Comparison of ENCODE assay signal across 8 cellular contexts in genomic region chr5:95283761-95284511, GRCh38. TPM values are rescaled to one million over a fixed set of nuclear protein-coding genes. Genes with fewer than 3 reads are reported as not detected.
DNase-seq lines count a peak whose midpoint lies in the region; ATAC-seq and TF ChIP-seq lines count a peak whose summit lies in the region.

No MANE protein-coding gene starts in this region.

- peak overlapping the region; percentile 20 for H3K4me2 ChIP-seq in SU-DHL-6 (ENCODE audit: low read depth, low read length, poor library complexity, severe bottlenecking)

- H3K9me2 ChIP-seq in SU-DHL-6 (replicated peaks; ENCODE audit: insufficient read depth, low read length): no peaks in the 10 kb centered on the region

- H3K36me3 ChIP-seq in SU-DHL-6 (ENCODE audit: low read length) (no peaks in the 10 kb centered on the region), upper lobe of left lung (no peaks in the 10 kb centered on the region)
- no peaks in the 10 kb centered on the region for H3K36me3 ChIP-seq in effector memory CD4-positive, alpha-beta T cell (ENCODE audit: control insufficient read depth, insufficient read depth, low read length)

- no peaks in the 10 kb centered on the region for H4K20me1 ChIP-seq in SU-DHL-6 (ENCODE audit: low read depth, low read length)

- 0 to 2% methylated on average over 5 to 51 of the region's 80 CpGs for WGBS in upper lobe of left lung, 2 donors

- ATAC-seq in GM19397 (IDR thresholded peaks at IDR 0.05; ENCODE audit: unreplicated experiment) (peak; percentile 51), upper lobe of left lung (ENCODE audit: low FRiP score in 2 of 2) (peak; percentile 67 to 76)

- DNase-seq in DMS79 (lab: John Stamatoyannopoulos, UW) (peak; percentile 1), HL-60 (ENCODE audit: low read depth in 1 of 2, low spot score in 1 of 2) (peak in 1 of 2 experiments; percentile 14), midbrain (lab: John Stamatoyannopoulos, UW) (peak; percentile 16), upper lobe of left lung (peak; percentile 56 to 90), NCI-H446 treated with DMSO at 0.1 percent for 48 hours (lab: John Stamatoyannopoulos, UW) (no peak)
- DNase-seq in effector memory CD4-positive, alpha-beta T cell: no peak

- TF ChIP-seq CTCF in HL-60 (IDR thresholded peaks at IDR 0.05; ENCODE audit: insufficient read depth, low read length) (no peak), SU-DHL-6 (IDR thresholded peaks at IDR 0.05; ENCODE audit: insufficient read depth, low read length, poor library complexity, severe bottlenecking) (no peak), upper lobe of left lung (IDR thresholded peaks at IDR 0.05) (peak in 2 of 6 experiments; percentile 38 to 43)

- H3K27ac ChIP-seq in HL-60 (replicated peaks): no peak overlapping the region
- no peak overlapping the region for H3K27ac ChIP-seq in SU-DHL-6 (ENCODE audit: low read depth, low read length)
- H3K27ac ChIP-seq in effector memory CD4-positive, alpha-beta T cell (ENCODE audit: insufficient read depth, low read length, poor library complexity, severe bottlenecking): no peak overlapping the region
- H3K27ac ChIP-seq in upper lobe of left lung: peak overlapping the region in 1 of 4 donors; percentile 32

- no peaks in the 10 kb centered on the region for H3F3A ChIP-seq in SU-DHL-6 (ENCODE audit: insufficient read depth)

- peak overlapping the region; percentile 57 for H3K4me3 ChIP-seq in HL-60 (replicated peaks; ENCODE audit: insufficient read depth, low read length)
- peak overlapping the region; percentile 10 for H3K4me3 ChIP-seq in SU-DHL-6 (ENCODE audit: insufficient read depth, low read length, poor library complexity, severe bottlenecking)
- peak overlapping the region; percentile 52 for H3K4me3 ChIP-seq in effector memory CD4-positive, alpha-beta T cell (ENCODE audit: insufficient read depth, low read depth, low read length, poor library complexity, severe bottlenecking)
- H3K4me3 ChIP-seq in upper lobe of left lung: peak overlapping the region; percentile 45 to 65 (median 60)

- H3K9me3 ChIP-seq in SU-DHL-6 (ENCODE audit: insufficient read depth, low read length) (no peaks in the 10 kb centered on the region), upper lobe of left lung (no peaks in the 10 kb centered on the region)
- no peaks in the 10 kb centered on the region for H3K9me3 ChIP-seq in effector memory CD4-positive, alpha-beta T cell (ENCODE audit: control insufficient read depth, low read length)

- no peak overlapping the region for H2AFZ ChIP-seq in SU-DHL-6 (ENCODE audit: low read depth, low read length, severe bottlenecking)

- no peaks in the 10 kb centered on the region for H3K79me2 ChIP-seq in SU-DHL-6 (ENCODE audit: insufficient read depth, low read length)

- peaks cover 11% of the 10 kb centered on the region for H3K27me3 ChIP-seq in HL-60 (ENCODE audit: insufficient read depth, poor library complexity, severe bottlenecking)
- no peaks in the 10 kb centered on the region for H3K27me3 ChIP-seq in SU-DHL-6 (ENCODE audit: low read length)
- peaks cover 21% of the 10 kb centered on the region for H3K27me3 ChIP-seq in effector memory CD4-positive, alpha-beta T cell (replicated peaks; ENCODE audit: control insufficient read depth, insufficient read depth, low read length, poor library complexity, severe bottlenecking)
- peaks cover 0 to 31% (median 10%) of the 10 kb centered on the region in 4 donors for H3K27me3 ChIP-seq in upper lobe of left lung

- no peak overlapping the region for H3K9ac ChIP-seq in SU-DHL-6 (ENCODE audit: low read length)

- peaks cover 10% of the 10 kb centered on the region for H3K4me1 ChIP-seq in effector memory CD4-positive, alpha-beta T cell (ENCODE audit: control insufficient read depth, insufficient read depth, low read length, poor library complexity, severe bottlenecking)
- peaks cover 21 to 26% (median 23%) of the 10 kb centered on the region in 4 donors for H3K4me1 ChIP-seq in upper lobe of left lung

- no peak for TF ChIP-seq POLR2A in upper lobe of left lung (IDR thresholded peaks at IDR 0.05)

- TF ChIP-seq EP300 in upper lobe of left lung (IDR thresholded peaks at IDR 0.05): no peak

RNA-seq across cellular contexts. Expression of gene MCTP1, which starts 1.0 kb away (rescaled TPM):
- 10 to 100 TPM; 30.4 to 43.8 (median 38.3) TPM for total RNA-seq in upper lobe of left lung

Comparison
In these comparisons a context has a peak if more than half of its experiments do, and no peak if none do; other contexts are left out.
1. DNase-seq: peak in DMS79 (single experiment), midbrain (single experiment) and upper lobe of left lung (2 of 2); none in effector memory CD4-positive, alpha-beta T cell (0 of 3) and NCI-H446 treated with DMSO at 0.1 percent for 48 hours (single experiment).
2. H3K4me3 ChIP-seq: peak in every context shown above with its lines; median percentile 60 in upper lobe of left lung; 57 in HL-60; 52 in effector memory CD4-positive, alpha-beta T cell; 10 in SU-DHL-6.